ENCODE assay signal across 1 cellular context in the genomic region with DNA sequence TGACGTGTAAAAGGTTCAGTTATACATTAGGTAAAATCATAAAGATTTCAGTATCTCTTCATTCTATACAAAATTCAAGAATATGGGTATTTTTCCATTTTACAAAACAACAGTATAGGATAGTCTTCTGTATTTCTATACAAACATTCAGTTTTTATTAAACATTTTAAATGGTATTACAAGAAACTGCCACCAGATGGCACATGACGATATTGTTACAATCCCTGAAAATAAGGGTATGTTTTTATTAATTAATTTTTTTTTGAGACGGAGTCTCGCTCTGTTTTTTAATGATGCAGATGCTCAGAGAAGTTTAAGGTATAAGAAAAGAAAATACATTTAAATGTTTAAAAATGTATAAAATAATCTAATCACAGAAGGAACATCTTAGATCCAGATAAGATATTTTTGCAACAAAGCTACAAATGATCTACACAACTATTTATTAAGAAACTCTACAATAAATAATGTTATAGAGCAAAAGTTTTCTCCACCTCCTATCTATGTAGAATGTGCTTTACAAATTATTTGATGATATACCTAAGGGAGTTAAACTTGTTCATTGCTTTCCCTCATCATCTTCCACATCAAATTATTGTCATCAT.
TF ChIP-seq lines count a peak whose summit lies in the region.

No MANE protein-coding gene starts in this region.

TF ChIP-seq in endothelial cell of umbilical vein, 7 proteins besides CTCF, POLR2A, EP300 and RAD21 (continued from another document):
- TF ChIP-seq GATA2 (IDR thresholded peaks at IDR 0.05; ENCODE audit: insufficient read depth, insufficient read length, low read depth, low read length) = no peak
- TF ChIP-seq FOS (IDR thresholded peaks at IDR 0.05; ENCODE audit: borderline replicate concordance, insufficient read depth, low read length) = no peak
- no peak for TF ChIP-seq POLR2AphosphoS5 (IDR thresholded peaks at IDR 0.05; ENCODE audit: insufficient read depth, low read depth, low read length)
- TF ChIP-seq JUN (IDR thresholded peaks at IDR 0.05; ENCODE audit: borderline replicate concordance, insufficient read depth, insufficient read length, low read depth) = no peak
